In genomic region chr2:127537644-127538043, GRCh38 we compare ENCODE assay signal across 28 cellular contexts. TPM values are rescaled to one million over a fixed set of nuclear protein-coding genes. Genes with fewer than 3 reads are reported as not detected.
"Had no signal": no experiment of that assay in that cellular context is flagged by ENCODE, and none has a peak within 500 bp of the region (broad histone marks: within the 10 kb centered on the region; RNA-seq: fewer than 3 reads in every experiment).

No MANE protein-coding gene starts in this region.

- H3K27me3 ChIP-seq: neutrophil, ovary, right atrium auricular region, right lobe of liver, suprapubic skin, upper lobe of right lung, uterus had no signal

- H3K36me3 Mint-ChIP-seq: naive thymus-derived CD8-positive, alpha-beta T cell; stimulated activated effector memory CD8-positive, alpha-beta T cell treated with anti-CD3 and anti-CD28 coated beads, Interleukin-12 subunit alpha, Interleukin-12 subunit beta, amount 100 ng/mL, for 72 hours had no signal

- FAIRE-seq: keratinocyte had no signal

- H3K4me3 ChIP-seq: heart right ventricle, left lung, lower lobe of right lung, ovary, right atrium auricular region, right lobe of liver, suprapubic skin, thoracic aorta, tibial artery, upper lobe of right lung, uterus had no signal

- ATAC-seq: heart right ventricle; left lung; lower lobe of right lung; naive thymus-derived CD8-positive, alpha-beta T cell; right lobe of liver; upper lobe of right lung had no signal

- H3K36me3 ChIP-seq: heart right ventricle, left lung, lower lobe of right lung, neutrophil, ovary, right atrium auricular region, right lobe of liver, suprapubic skin, thoracic aorta, tibial artery, upper lobe of right lung, uterus had no signal

- H3K4me1 Mint-ChIP-seq: naive thymus-derived CD8-positive, alpha-beta T cell; neural crest cell; stimulated activated effector memory CD8-positive, alpha-beta T cell treated with anti-CD3 and anti-CD28 coated beads, Interleukin-12 subunit alpha, Interleukin-12 subunit beta, amount 100 ng/mL, for 72 hours had no signal

- H3K9me3 Mint-ChIP-seq: naive thymus-derived CD8-positive, alpha-beta T cell; nephron; neural crest cell; stimulated activated effector memory CD8-positive, alpha-beta T cell treated with anti-CD3 and anti-CD28 coated beads, Interleukin-12 subunit alpha, Interleukin-12 subunit beta, amount 100 ng/mL, for 72 hours; stimulated activated naive CD8-positive, alpha-beta T cell treated with anti-CD3 and anti-CD28 coated beads, Interleukin-15, Interleukin-2, amounts not matched to agents 100 ng/mL and 50 ng/mL, for 24 hours had no signal

- H3K27me3 Mint-ChIP-seq: progenitor cell of endocrine pancreas had no signal

- H3K4me3 Mint-ChIP-seq: naive thymus-derived CD8-positive, alpha-beta T cell; nephron; neural crest cell; stimulated activated effector memory CD8-positive, alpha-beta T cell treated with anti-CD3 and anti-CD28 coated beads, Interleukin-12 subunit alpha, Interleukin-12 subunit beta, amount 100 ng/mL, for 72 hours; stimulated activated naive CD8-positive, alpha-beta T cell treated with anti-CD3 and anti-CD28 coated beads, Interleukin-15, Interleukin-2, amounts not matched to agents 100 ng/mL and 50 ng/mL, for 24 hours had no signal

- H3K4me1 ChIP-seq: heart right ventricle, left lung, lower lobe of right lung, right atrium auricular region, right lobe of liver, suprapubic skin, upper lobe of right lung, uterus had no signal

- DNase-seq: heart right ventricle; hippocampal formation; kidney glomerular epithelial cell; left colon; left lung; lower lobe of right lung; mammary epithelial cell; mesenchymal stem cell; naive thymus-derived CD8-positive, alpha-beta T cell; occipital lobe; ovary; right lobe of liver; stimulated activated CD4-positive, alpha-beta T cell treated with anti-CD3 and anti-CD28 coated beads, Interleukin-4, amount 100 ng/mL, for 24 hours; stimulated activated naive CD4-positive, alpha-beta T cell; tibial artery; trophoblast cell; upper lobe of right lung; uterus had no signal

- H3K27ac ChIP-seq: heart right ventricle, left lung, lower lobe of right lung, neutrophil, ovary, right atrium auricular region, right lobe of liver, suprapubic skin, thoracic aorta, tibial artery, upper lobe of right lung, uterus had no signal

- H3K27ac Mint-ChIP-seq: nephron; progenitor cell of endocrine pancreas; stimulated activated effector memory CD8-positive, alpha-beta T cell treated with anti-CD3 and anti-CD28 coated beads, Interleukin-12 subunit alpha, Interleukin-12 subunit beta, amount 100 ng/mL, for 72 hours; stimulated activated naive CD8-positive, alpha-beta T cell treated with anti-CD3 and anti-CD28 coated beads, Interleukin-15, Interleukin-2, amounts not matched to agents 100 ng/mL and 50 ng/mL, for 24 hours had no signal

- H3K9me3 ChIP-seq: heart right ventricle, left lung, lower lobe of right lung, neutrophil, ovary, right atrium auricular region, right lobe of liver, suprapubic skin, thoracic aorta, tibial artery, upper lobe of right lung, uterus had no signal

RNA-seq across cellular contexts. Expression of gene MYO7B, which starts 2.2 kb away (rescaled TPM):
- total RNA-seq: mammary epithelial cell, occipital lobe, progenitor cell of endocrine pancreas had no signal
- polyA plus RNA-seq: keratinocyte, mammary epithelial cell had no signal
